Comparison of ENCODE assay signal across 17 cellular contexts in genomic region chr18:56511996-56512395, GRCh38.
DNase-seq lines count a peak whose midpoint lies in the region; ATAC-seq and TF ChIP-seq lines count a peak whose summit lies in the region.
"Had no signal": no experiment of that assay in that cellular context is flagged by ENCODE, and none has a peak within 500 bp of the region (broad histone marks: within the 10 kb centered on the region; RNA-seq: fewer than 3 reads in every experiment).

No MANE protein-coding gene starts in this region.

- H3K27me3 ChIP-seq in Caco-2 (replicated peaks; ENCODE audit: control insufficient read depth, insufficient read depth, low read length) = no peaks in the 10 kb centered on the region
- H3K27me3 ChIP-seq: cardiac muscle cell had no signal

- H3K36me3 Mint-ChIP-seq in activated T-helper 17 cell treated with anti-CD3 and anti-CD28 coated beads, Interleukin-2, amount 50 U/mL, for 72 hours (ENCODE audit: low read depth) = no peaks in the 10 kb centered on the region
- H3K36me3 Mint-ChIP-seq in Caco-2 (ENCODE audit: insufficient read depth, unreplicated experiment) (no peaks in the 10 kb centered on the region), WTC11 (no peaks in the 10 kb centered on the region)
- H3K36me3 Mint-ChIP-seq: activated naive CD8-positive, alpha-beta T cell; naive thymus-derived CD8-positive, alpha-beta T cell had no signal

- H3K36me3 ChIP-seq in Caco-2 (ENCODE audit: control insufficient read depth, insufficient read depth, low read length) = no peaks in the 10 kb centered on the region
- H3K36me3 ChIP-seq: cardiac muscle cell, thoracic aorta had no signal

- no peaks in the 10 kb centered on the region for H3K4me1 Mint-ChIP-seq in activated T-helper 17 cell treated with anti-CD3 and anti-CD28 coated beads, Interleukin-2, amount 50 U/mL, for 72 hours
- H3K4me1 Mint-ChIP-seq in Caco-2 (ENCODE audit: low read depth, unreplicated experiment) (no peaks in the 10 kb centered on the region), WTC11 (peaks cover 23% of the 10 kb centered on the region)
- H3K4me1 Mint-ChIP-seq: naive thymus-derived CD8-positive, alpha-beta T cell had no signal

- peaks cover 13% of the 10 kb centered on the region for H3K27me3 Mint-ChIP-seq in activated T-helper 17 cell treated with anti-CD3 and anti-CD28 coated beads, Interleukin-2, amount 50 U/mL, for 72 hours
- H3K27me3 Mint-ChIP-seq in Caco-2 (ENCODE audit: insufficient read depth, unreplicated experiment) = peaks cover 9% of the 10 kb centered on the region
- H3K27me3 Mint-ChIP-seq in WTC11 (ENCODE audit: low read depth) = 0 out of 2 replicates have a peak, but pooled peaks cover 3% of the 10 kb centered on the region
- H3K27me3 Mint-ChIP-seq: activated naive CD8-positive, alpha-beta T cell had no signal

- no peaks in the 10 kb centered on the region for H3K9me3 ChIP-seq in Caco-2
- H3K9me3 ChIP-seq: thoracic aorta had no signal

- no TSS peak for BruUV-seq in Caco-2 (replicated peaks; lab: Mats Ljungman, UMichigan)

- intact Hi-C loops in Caco-2 (cut with micrococcal nuclease; ENCODE audit: unreplicated experiment) = no loop called here

- POLR2A ChIA-PET in Caco-2 (lab: Charles Lee) = no interaction called here
- POLR2A ChIA-PET in WTC11 (lab: Charles Lee) = no interaction called here

- no peaks in the 10 kb centered on the region for H3K9me3 Mint-ChIP-seq in activated T-helper 17 cell treated with anti-CD3 and anti-CD28 coated beads, Interleukin-2, amount 50 U/mL, for 72 hours
- no peaks in the 10 kb centered on the region for H3K9me3 Mint-ChIP-seq in Caco-2 (ENCODE audit: unreplicated experiment)
- peaks cover under 1% of the 10 kb centered on the region; the same call in 1 of the 2 replicates for H3K9me3 Mint-ChIP-seq in WTC11
- H3K9me3 Mint-ChIP-seq: naive thymus-derived CD8-positive, alpha-beta T cell had no signal

- no peaks in the 10 kb centered on the region for H3K4me1 ChIP-seq in Caco-2

- no peak overlapping the region for H3K4me3 ChIP-seq in Caco-2 (ENCODE audit: low read depth, low read length)
- H3K4me3 ChIP-seq: cardiac muscle cell, thoracic aorta had no signal

- TF ChIP-seq CTCF in Caco-2 (IDR thresholded peaks at IDR 0.05; ENCODE audit: insufficient read depth in 1 of 2, low read depth in 1 of 2, low read length in 1 of 2, severe bottlenecking in 1 of 2, unreplicated experiment in 1 of 2) = no peak
- TF ChIP-seq CTCF in WTC11 (IDR thresholded peaks at IDR 0.05) = no peak

- H3K27ac Mint-ChIP-seq in activated T-helper 17 cell treated with anti-CD3 and anti-CD28 coated beads, Interleukin-2, amount 50 U/mL, for 72 hours = no peak overlapping the region
- H3K27ac Mint-ChIP-seq in Caco-2 (ENCODE audit: unreplicated experiment) = no peak overlapping the region
- no peak overlapping the region for H3K27ac Mint-ChIP-seq in WTC11
- H3K27ac Mint-ChIP-seq: activated naive CD8-positive, alpha-beta T cell; naive thymus-derived CD8-positive, alpha-beta T cell had no signal

- H3K4me3 Mint-ChIP-seq in activated T-helper 17 cell treated with anti-CD3 and anti-CD28 coated beads, Interleukin-2, amount 50 U/mL, for 72 hours = no peak overlapping the region
- H3K4me3 Mint-ChIP-seq in Caco-2 (ENCODE audit: unreplicated experiment) (no peak overlapping the region), WTC11 (no peak overlapping the region)
- H3K4me3 Mint-ChIP-seq: activated naive CD8-positive, alpha-beta T cell; naive thymus-derived CD8-positive, alpha-beta T cell had no signal

- ATAC-seq in GM18499 (IDR thresholded peaks at IDR 0.05; ENCODE audit: insufficient read depth, unreplicated experiment) (peak; percentile 63), GM19463 (IDR thresholded peaks at IDR 0.05; ENCODE audit: unreplicated experiment) (peak; percentile 79), HG03097 (IDR thresholded peaks at IDR 0.05; ENCODE audit: low FRiP score, unreplicated experiment) (peak; percentile 77), WTC11 (no peak)
- peak; percentile 37 for ATAC-seq in activated T-helper 17 cell treated with anti-CD3 and anti-CD28 coated beads, Interleukin-2, amount 50 U/mL, for 72 hours (replicated peaks)
- ATAC-seq: naive thymus-derived CD8-positive, alpha-beta T cell had no signal

- DNase-seq in Caco-2 (no peak), NOMO-1 (lab: John Stamatoyannopoulos, UW; ENCODE audit: unreplicated experiment in 2 of 2) (no peak), WTC11 (ENCODE audit: low spot score) (no peak), NCI-H2107 treated with DMSO at 0.1 percent for 48 hours (lab: John Stamatoyannopoulos, UW; ENCODE audit: unreplicated experiment) (no peak)
- DNase-seq: activated CD4-positive, alpha-beta T cell treated with anti-CD3 and anti-CD28 coated beads for 1 hour; effector memory CD4-positive, alpha-beta T cell; KG1; naive thymus-derived CD8-positive, alpha-beta T cell; NCI-H446; SW 1271 had no signal

- CTCF ChIA-PET in Caco-2 (lab: Charles Lee) (no interaction called here), WTC11 (lab: Charles Lee) (no interaction called here)

TF ChIP-seq in WTC11, 78 proteins besides CTCF, POLR2A, EP300 and RAD21:
- TF ChIP-seq FOXK1 (CRISPR knock-in tag; IDR thresholded peaks at IDR 0.05) (no peak), FOXJ3 (CRISPR knock-in tag; IDR thresholded peaks at IDR 0.05; ENCODE audit: borderline replicate concordance) (no peak), MXD4 (CRISPR knock-in tag; IDR thresholded peaks at IDR 0.05; ENCODE audit: borderline replicate concordance) (no peak), RELA (CRISPR knock-in tag; IDR thresholded peaks at IDR 0.05; ENCODE audit: borderline replicate concordance) (no peak)
